Comparison of ENCODE assay signal across 9 cellular contexts in genomic region chr17:77364941-77365583, GRCh38.
A peak's percentile ranks its signal among the peaks of the same experiment; 100 is the strongest.
DNase-seq lines count a peak whose midpoint lies in the region; ATAC-seq and TF ChIP-seq lines count a peak whose summit lies in the region.
"Had no signal": no experiment of that assay in that cellular context is flagged by ENCODE, and none has a peak within 500 bp of the region (broad histone marks: within the 10 kb centered on the region; RNA-seq: fewer than 3 reads in every experiment).

No MANE protein-coding gene starts in this region.

- H3K36me3 Mint-ChIP-seq in CD4-positive, alpha-beta T cell (ENCODE audit: low read depth), result no peaks in the 10 kb centered on the region
- H3K36me3 Mint-ChIP-seq in activated B cell treated with CpG ODN at 0.5 μM for 24 hours (ENCODE audit: low read depth), result no peaks in the 10 kb centered on the region

- no peaks in the 10 kb centered on the region for H3K9me3 ChIP-seq in CD4-positive, alpha-beta T cell (ENCODE audit: control insufficient read depth, low read length)
- no peaks in the 10 kb centered on the region for H3K9me3 ChIP-seq in gastroesophageal sphincter
- H3K9me3 ChIP-seq in gastrocnemius medialis, result no peaks in the 10 kb centered on the region

- in situ Hi-C loops in gastrocnemius medialis (cut with MboI; ENCODE audit: low sequenced_read_pairs in 4 of 4), result no loop called here

- H3K27ac ChIP-seq in CD4-positive, alpha-beta T cell (ENCODE audit: low read depth, low read length), result no peak overlapping the region
- H3K27ac ChIP-seq in gastroesophageal sphincter (peak overlapping the region in 3 of 4 donors; percentile 71 to 79 (median 77)), gastrocnemius medialis (peak overlapping the region; percentile 79 to 98 (median 88))

- TF ChIP-seq CTCF in CD4-positive, alpha-beta T cell (IDR thresholded peaks at IDR 0.05), result no peak
- TF ChIP-seq CTCF in activated B cell treated with CpG ODN at 0.5 μM for 24 hours (IDR thresholded peaks at IDR 0.05) (no peak), gastroesophageal sphincter (IDR thresholded peaks at IDR 0.05) (no peak), gastrocnemius medialis (IDR thresholded peaks at IDR 0.05 in 4 of 5, conservative IDR thresholded peaks at IDR 0.05 in 1 of 5) (no peak)

- H3K4me3 ChIP-seq in gastroesophageal sphincter, result no peak overlapping the region
- H3K4me3 ChIP-seq in gastrocnemius medialis, result peak overlapping the region in 1 of 4 donors; percentile 15

- H3K36me3 ChIP-seq in gastroesophageal sphincter, result no peaks in the 10 kb centered on the region
- H3K36me3 ChIP-seq in gastrocnemius medialis, result no peaks in the 10 kb centered on the region

- no peaks in the 10 kb centered on the region for H3K27me3 ChIP-seq in CD4-positive, alpha-beta T cell (ENCODE audit: control insufficient read depth, insufficient read depth, low read length)
- H3K27me3 ChIP-seq in gastroesophageal sphincter, result no peaks in the 10 kb centered on the region
- no peaks in the 10 kb centered on the region for H3K27me3 ChIP-seq in gastrocnemius medialis

- H3K27ac Mint-ChIP-seq in CD4-positive, alpha-beta T cell, result no peak overlapping the region
- peak overlapping the region; percentile 2 for H3K27ac Mint-ChIP-seq in activated B cell treated with CpG ODN at 0.5 μM for 24 hours

- 100% methylated on average over 1 to 6 of the region's 8 CpGs for WGBS in gastroesophageal sphincter (ENCODE audit: low coverage in 1 of 2), 2 donors

- no peaks in the 10 kb centered on the region for H3K27me3 Mint-ChIP-seq in CD4-positive, alpha-beta T cell
- H3K27me3 Mint-ChIP-seq in activated B cell treated with CpG ODN at 0.5 μM for 24 hours, result no peaks in the 10 kb centered on the region

- no peak for ATAC-seq in CD4-positive, alpha-beta T cell (ENCODE audit: poor library complexity)
- ATAC-seq in activated B cell treated with CpG ODN at 0.5 μM for 24 hours (ENCODE audit: low read depth) (no peak), gastroesophageal sphincter (no peak), gastrocnemius medialis (no peak), GM18858 (IDR thresholded peaks at IDR 0.05; ENCODE audit: unreplicated experiment) (no peak)

- H3K4me3 Mint-ChIP-seq in CD4-positive, alpha-beta T cell, result peak overlapping the region; percentile 17
- no peak overlapping the region for H3K4me3 Mint-ChIP-seq in activated B cell treated with CpG ODN at 0.5 μM for 24 hours

- no peak for DNase-seq in CD4-positive, alpha-beta T cell
- DNase-seq in activated B cell treated with CpG ODN at 0.5 μM for 24 hours (no peak), gastrocnemius medialis (no peak), RKO (ENCODE audit: low spot score) (no peak), SIG-M5 (lab: John Stamatoyannopoulos, UW) (no peak), NCI-H1436 treated with DMSO at 0.1 percent for 48 hours (lab: John Stamatoyannopoulos, UW) (no peak)
- DNase-seq: cerebellar nuclear complex had no signal

- TF ChIP-seq POLR2A in gastroesophageal sphincter (IDR thresholded peaks at IDR 0.05) (no peak), gastrocnemius medialis (IDR thresholded peaks at IDR 0.05) (no peak)

- peaks cover 62% of the 10 kb centered on the region for H3K4me1 Mint-ChIP-seq in CD4-positive, alpha-beta T cell (ENCODE audit: low read depth)
- peaks cover 41% of the 10 kb centered on the region for H3K4me1 Mint-ChIP-seq in activated B cell treated with CpG ODN at 0.5 μM for 24 hours

- TF ChIP-seq EP300 in gastroesophageal sphincter (IDR thresholded peaks at IDR 0.05), result no peak

- intact Hi-C loops in CD4-positive, alpha-beta T cell (cut with DNase I, micrococcal nuclease), result no loop called here
- intact Hi-C loops in activated B cell treated with CpG ODN at 0.5 μM for 24 hours (cut with micrococcal nuclease) (no loop called here), gastrocnemius medialis (cut with DNase I; ENCODE audit: low total_unique reads) (no loop called here)

- CTCF ChIA-PET in CD4-positive, alpha-beta T cell (lab: Charles Lee), result no interaction called here
- CTCF ChIA-PET in activated B cell treated with CpG ODN at 0.5 μM for 24 hours (lab: Charles Lee), result interaction anchor here (0.7 kb wide), 1 partner anchor 40 kb away, joined by 3 read pairs; no protein-coding TSS in a partner anchor

- H3K4me1 ChIP-seq in gastroesophageal sphincter (peaks cover 0 to 56% (median 18%) of the 10 kb centered on the region in 3 donors), gastrocnemius medialis (peaks cover 34 to 55% of the 10 kb centered on the region in 2 donors)

- POLR2A ChIA-PET in CD4-positive, alpha-beta T cell (lab: Charles Lee), result interaction anchor here (0.6 kb wide), 1 partner anchor 153 kb away, joined by 3 read pairs; no protein-coding TSS in a partner anchor
- POLR2A ChIA-PET in activated B cell treated with CpG ODN at 0.5 μM for 24 hours (lab: Charles Lee), result no interaction called here

- H3K9me3 Mint-ChIP-seq in CD4-positive, alpha-beta T cell, result no peaks in the 10 kb centered on the region
- H3K9me3 Mint-ChIP-seq in activated B cell treated with CpG ODN at 0.5 μM for 24 hours, result no peaks in the 10 kb centered on the region
